ENCODE assay signal across 8 cellular contexts in the genomic region with DNA sequence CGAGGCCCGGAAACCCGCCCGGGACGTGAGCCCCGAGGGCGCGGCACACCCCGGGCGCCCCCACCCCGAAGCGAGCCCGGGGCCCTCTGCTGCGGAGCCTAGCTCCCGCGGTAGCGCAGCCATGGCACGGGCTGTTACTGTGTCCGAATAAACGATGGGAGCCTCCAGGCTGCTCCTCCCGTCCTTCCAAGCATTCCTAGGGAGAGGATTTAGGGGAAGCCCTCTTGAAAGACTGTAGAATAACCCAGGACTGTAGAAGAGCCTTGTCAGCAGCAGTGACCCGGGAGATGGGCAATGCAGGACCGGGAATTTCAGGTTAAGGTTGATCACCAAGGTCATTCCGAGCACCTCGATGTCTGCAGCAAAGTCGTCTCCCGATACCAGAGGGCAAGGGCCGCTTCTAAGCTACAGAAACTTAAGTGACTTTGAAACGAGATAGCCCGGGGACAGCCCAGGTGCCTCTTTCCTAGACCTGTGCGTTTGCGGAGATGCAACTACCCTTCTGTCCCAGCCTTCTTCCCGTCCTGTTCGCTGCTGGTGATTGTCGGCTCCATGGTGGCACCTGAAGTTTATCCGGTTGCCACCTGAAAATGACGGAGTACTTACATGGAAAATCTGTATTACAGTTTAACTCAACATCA. TPM values are rescaled to one million over a fixed set of nuclear protein-coding genes. Genes with fewer than 3 reads are reported as not detected.
DNase-seq lines count a peak whose midpoint lies in the region; ATAC-seq, FAIRE-seq and TF ChIP-seq lines count a peak whose summit lies in the region.

No MANE protein-coding gene starts in this region.

- ATAC-seq in GM21717 (IDR thresholded peaks at IDR 0.05; ENCODE audit: unreplicated experiment) (peak; percentile 2), K562 (peak; percentile 56), left lung (peak; percentile 3)

- FAIRE-seq in K562 (lab: Jason Lieb, UNC) = no peak

- H3K4me2 ChIP-seq in BLaER1 = peak overlapping the region; percentile 89
- peak overlapping the region; percentile 66 for H3K4me2 ChIP-seq in K562 (ENCODE audit: insufficient read depth, low read length)

- 11% methylated on average over 34 of the region's 37 CpGs for WGBS in K562 (ENCODE audit: insufficient coverage, low coverage, missing lambda C conversion rate)

- peak overlapping the region; percentile 83 for H3K9ac ChIP-seq in BLaER1
- peak overlapping the region in 1 of 2 experiments; percentile 74; a peak in 2 of 4 replicates for H3K9ac ChIP-seq in K562 (ENCODE audit: insufficient read depth in 1 of 2, low read depth in 2 of 2, low read length in 2 of 2)

- TF ChIP-seq RAD21 in K562 (CRISPR knock-in tag; conservative IDR thresholded peaks at IDR 0.05 in 1 of 2, IDR thresholded peaks at IDR 0.05 in 1 of 2) = no peak

- H3K4me3 ChIP-seq in BLaER1 (peak overlapping the region; percentile 78), K562 (peak overlapping the region; percentile 65), left lung (peak overlapping the region; percentile 81 to 88)

- no peak for TF ChIP-seq POLR2A in K562 (conservative IDR thresholded peaks at IDR 0.05)

- DNase-seq in RWPE1 (ENCODE audit: low spot score) = no peak
- DNase-seq in K562 (ENCODE audit: extremely low read depth in 1 of 4, low spot score in 3 of 4) = no peak
- DNase-seq in left lung = no peak
- DNase-seq in stimulated activated CD8-positive, alpha-beta memory T cell treated with anti-CD3 and anti-CD28 coated beads, Interleukin-15, amount 100 ng/mL, for 1 hour (ENCODE audit: low read depth) = peak; percentile 4
- no peak for DNase-seq in HPDE6-E6E7 (ENCODE audit: extremely low spot score)
- no peak for DNase-seq in NCI-H2107 (lab: John Stamatoyannopoulos, UW)

- no peak for TF ChIP-seq EP300 in K562 (IDR thresholded peaks at IDR 0.05; ENCODE audit: low read length)

- CTCF ChIA-PET in RWPE1 (lab: Yijun Ruan, JAX) (no interaction called here), K562 (lab: Yijun Ruan, JAX; ENCODE audit: low intra/inter-chr PET ratio) (interaction anchor here (0.7 to 1.3 kb wide), 2 partner anchors 97 to 206 kb away, joined by 3 to 9 read pairs; no protein-coding TSS in a partner anchor)

- H4K20me1 ChIP-seq in BLaER1 (peaks cover 38% of the 10 kb centered on the region), K562 (replicated peaks; ENCODE audit: control insufficient read depth, insufficient read depth, low read length) (no peaks in the 10 kb centered on the region; the same call in 1 of the 2 replicates)

- H3K4me1 ChIP-seq in BLaER1 (peaks cover 20% of the 10 kb centered on the region), K562 (replicated peaks in 1 of 2; ENCODE audit: control insufficient read depth in 2 of 2, insufficient read depth in 2 of 2, low read length in 2 of 2) (peaks cover 0 to 14% of the 10 kb centered on the region in 2 experiments; a peak in 3 of 5 replicates), left lung (peaks cover 7 to 19% of the 10 kb centered on the region in 2 donors)

- H3K9me3 ChIP-seq in BLaER1 = no peaks in the 10 kb centered on the region
- no peaks in the 10 kb centered on the region for H3K9me3 ChIP-seq in K562 (replicated peaks; ENCODE audit: control insufficient read depth, insufficient read depth, low read depth, low read length)
- no peaks in the 10 kb centered on the region for H3K9me3 ChIP-seq in left lung

- in situ Hi-C loops in K562 (cut with MboI) = no loop called here

- POLR2A ChIA-PET in RWPE1 (lab: Yijun Ruan, JAX; ENCODE audit: low non-redundant PET) = no interaction called here
- POLR2A ChIA-PET in K562 (lab: Yijun Ruan, JAX) = no interaction called here

- BruUV-seq in K562 (replicated peaks; lab: Mats Ljungman, UMichigan) = no TSS peak

- peak overlapping the region; percentile 77 for H2AFZ ChIP-seq in K562 (ENCODE audit: low read depth, low read length)

- H3K36me3 ChIP-seq in BLaER1 (no peaks in the 10 kb centered on the region), K562 (ENCODE audit: control insufficient read depth, insufficient read depth, low read length) (no peaks in the 10 kb centered on the region), left lung (no peaks in the 10 kb centered on the region)

- H3K9me1 ChIP-seq in K562 (ENCODE audit: control insufficient read depth, insufficient read depth, low read length) = no peaks in the 10 kb centered on the region

- H3K27ac ChIP-seq in BLaER1 (peak overlapping the region; percentile 75; the same call in 1 of the 2 replicates), RWPE1 (peak overlapping the region; percentile 73), K562 (ENCODE audit: extremely low read depth, low read depth, low read length) (no peak overlapping the region), left lung (peak overlapping the region in 1 of 2 donors; percentile 87)

- H3K79me2 ChIP-seq in K562 (ENCODE audit: control insufficient read depth, insufficient read depth, low read length) = no peaks in the 10 kb centered on the region

- TF ChIP-seq CTCF in RWPE1 (conservative IDR thresholded peaks at IDR 0.05; ENCODE audit: low read depth) (no peak), K562 (IDR thresholded peaks at IDR 0.05 in 2 of 3, conservative IDR thresholded peaks at IDR 0.05 in 1 of 3; ENCODE audit: insufficient read depth in 2 of 3, low read depth in 1 of 3, low read length in 3 of 3) (no peak), left lung (IDR thresholded peaks at IDR 0.05) (no peak)

- intact Hi-C loops in K562 (cut with micrococcal nuclease) = loop anchor here (2.0 to 10.0 kb wide), 3 partner anchors 38 to 205 kb away; a partner anchor contains a TSS
- intact Hi-C loops in left lung (cut with DNase I) = no loop called here

- H3K27me3 ChIP-seq in BLaER1 (peaks cover 20% of the 10 kb centered on the region), K562 (ENCODE audit: control insufficient read depth in 2 of 2, insufficient read depth in 2 of 2, low read length in 2 of 2) (peaks cover 26 to 39% of the 10 kb centered on the region in 2 experiments), left lung (peaks cover 12 to 30% of the 10 kb centered on the region in 2 donors)

TF ChIP-seq in K562, 482 proteins besides CTCF, POLR2A, EP300 and RAD21 (continues in another document):
- no peak for TF ChIP-seq ZBTB1 (CRISPR knock-in tag; IDR thresholded peaks at IDR 0.05; ENCODE audit: borderline replicate concordance, low read depth)
- TF ChIP-seq ZNF551 (CRISPR knock-in tag; IDR thresholded peaks at IDR 0.05) = no peak
- TF ChIP-seq CHD2 (IDR thresholded peaks at IDR 0.05; ENCODE audit: low read depth, low read length) = no peak
- no peak for TF ChIP-seq POLR2G (IDR thresholded peaks at IDR 0.05; ENCODE audit: low read depth, low read length)
- TF ChIP-seq POLR2AphosphoS2 (IDR thresholded peaks at IDR 0.05; ENCODE audit: low read length) = no peak
- TF ChIP-seq KDM5B (IDR thresholded peaks at IDR 0.05; ENCODE audit: insufficient replicate concordance, low read depth, low read length) = no peak
- TF ChIP-seq, protein P1, sequence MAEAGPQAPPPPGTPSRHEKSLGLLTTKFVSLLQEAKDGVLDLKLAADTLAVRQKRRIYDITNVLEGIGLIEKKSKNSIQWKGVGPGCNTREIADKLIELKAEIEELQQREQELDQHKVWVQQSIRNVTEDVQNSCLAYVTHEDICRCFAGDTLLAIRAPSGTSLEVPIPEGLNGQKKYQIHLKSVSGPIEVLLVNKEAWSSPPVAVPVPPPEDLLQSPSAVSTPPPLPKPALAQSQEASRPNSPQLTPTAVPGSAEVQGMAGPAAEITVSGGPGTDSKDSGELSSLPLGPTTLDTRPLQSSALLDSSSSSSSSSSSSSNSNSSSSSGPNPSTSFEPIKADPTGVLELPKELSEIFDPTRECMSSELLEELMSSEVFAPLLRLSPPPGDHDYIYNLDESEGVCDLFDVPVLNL (CRISPR knock-in tag; IDR thresholded peaks at IDR 0.05; ENCODE audit: low read depth) = no peak
- no peak for TF ChIP-seq SP1 (CRISPR knock-in tag; IDR thresholded peaks at IDR 0.05)

RNA-seq across cellular contexts. Expression of a gene that starts 0.7 kb away (rescaled TPM):
- 2.3 and 2.4 TPM in 2 replicates for total RNA-seq in K562 (2011; cell fraction: chromatin; rRNA removed; ENCODE audit: low replicate concordance)
- 0.50 and 1.8 TPM in 2 replicates for total RNA-seq in K562 (2011; cell fraction: nucleolus; rRNA removed)
- total RNA-seq in K562 (2011; cell fraction: nucleoplasm; rRNA removed) = 0.44 and 1.1 TPM in 2 replicates
- total RNA-seq in K562 (2014; rRNA removed) (0.73 and 0.77 TPM in 2 replicates), K562 (2014; rRNA removed; fragmentation: Illumina TruSeq; extraction: Trizol) (0.40 and 0.41 TPM in 2 replicates), K562 (2015; rRNA removed; fragmentation: Illumina TruSeq; extraction: Trizol) (0.33 and 0.41 TPM in 2 replicates), K562 (2021) (0.65 and 0.82 TPM in 2 replicates), left lung (10 to 100 TPM; 21.8 to 33.4 TPM)
- polyA plus RNA-seq in K562 (2011; rRNA removed) (0.59 and 0.91 TPM in 2 replicates), K562 (2014; fragmentation: Illumina TruSeq; extraction: Trizol) (0.36 and 0.42 TPM in 2 replicates), K562 (2014; fragmentation: Nextera tagmentation; extraction: Ambion mirVana) (under 1 TPM; 0.03 to 0.07 TPM), K562 (2014; rRNA removed) (0.09 and 0.20 TPM in 2 replicates)
- 0.34 and 0.43 TPM in 2 replicates for polyA plus RNA-seq in K562 (2011; cell fraction: cytosol; rRNA removed)
- polyA plus RNA-seq in K562 (2011; cell fraction: nucleus; rRNA removed) = 0.51 and 1.2 TPM in 2 replicates
- 0.30 and 0.72 TPM in 2 replicates for polyA plus RNA-seq in K562 (2012)
- polyA minus RNA-seq in K562 (2011; rRNA and poly(A)+ RNA removed) = 1.1 and 1.9 TPM in 2 replicates
- polyA minus RNA-seq in K562 (2011; cell fraction: cytosol; rRNA and poly(A)+ RNA removed) = 1.5 and 2.4 TPM in 2 replicates
- 0.67 and 1.00 TPM in 2 replicates for polyA minus RNA-seq in K562 (2011; cell fraction: nucleus; rRNA and poly(A)+ RNA removed)

RNA-seq across cellular contexts. Expression of a gene that starts 39.4 kb away (rescaled TPM):
- 14.8 and 44.2 TPM in 2 replicates for total RNA-seq in K562 (2011; cell fraction: chromatin; rRNA removed; ENCODE audit: low replicate concordance)
- total RNA-seq in K562 (2011; cell fraction: nucleolus; rRNA removed) = 11.5 and 13.9 TPM in 2 replicates
- 34.2 and 60.2 TPM in 2 replicates for total RNA-seq in K562 (2011; cell fraction: nucleoplasm; rRNA removed)
- 40.6 and 47.5 TPM in 2 replicates for total RNA-seq in K562 (2014; rRNA removed)
- 75.5 and 95.4 TPM in 2 replicates for total RNA-seq in K562 (2014; rRNA removed; fragmentation: Illumina TruSeq; extraction: Trizol)
- 72.9 and 77.2 TPM in 2 replicates for total RNA-seq in K562 (2015; rRNA removed; fragmentation: Illumina TruSeq; extraction: Trizol)
- total RNA-seq in K562 (2021) = 82.6 and 88.2 TPM in 2 replicates
- polyA plus RNA-seq in K562 (2011; rRNA removed) = 84.8 and 102 TPM in 2 replicates
- 17.5 and 52.8 TPM in 2 replicates for polyA plus RNA-seq in K562 (2011; cell fraction: cytosol; rRNA removed)
- polyA plus RNA-seq in K562 (2011; cell fraction: nucleus; rRNA removed) = 9.5 and 18.7 TPM in 2 replicates
- polyA plus RNA-seq in K562 (2012) = 30.3 and 30.7 TPM in 2 replicates
- polyA plus RNA-seq in K562 (2014; fragmentation: Illumina TruSeq; extraction: Trizol) = 57.2 and 60.5 TPM in 2 replicates
- 10 to 100 TPM; 33.3 to 35.4 TPM for polyA plus RNA-seq in K562 (2014; fragmentation: Nextera tagmentation; extraction: Ambion mirVana)
- 40.6 and 46.8 TPM in 2 replicates for polyA plus RNA-seq in K562 (2014; rRNA removed)
- 83.7 and 96.3 TPM in 2 replicates for polyA minus RNA-seq in K562 (2011; rRNA and poly(A)+ RNA removed)
- polyA minus RNA-seq in K562 (2011; cell fraction: cytosol; rRNA and poly(A)+ RNA removed) = 35.7 and 46.6 TPM in 2 replicates
- polyA minus RNA-seq in K562 (2011; cell fraction: nucleus; rRNA and poly(A)+ RNA removed) = 12.3 and 22.2 TPM in 2 replicates
- total RNA-seq in left lung = 100 to 1,000 TPM; 152 to 158 TPM

Comparison
In these comparisons a context has a peak if more than half of its experiments do, and no peak if none do; other contexts are left out.
1. ATAC-seq: peak in every context shown above with its lines; median percentile 56 in K562; 3 in left lung; 2 in GM21717.
2. RNA of a gene that starts 0.7 kb away (total RNA-seq): 21.8 to 33.4 TPM in left lung; 0.33 to 2.4 TPM in K562; every median in the first group is over 4 times any median in the second.
3. Peak in every context shown above with its lines, with median percentiles within 50 percentile points of each other: H3K4me3 ChIP-seq.